In the genomic region with DNA sequence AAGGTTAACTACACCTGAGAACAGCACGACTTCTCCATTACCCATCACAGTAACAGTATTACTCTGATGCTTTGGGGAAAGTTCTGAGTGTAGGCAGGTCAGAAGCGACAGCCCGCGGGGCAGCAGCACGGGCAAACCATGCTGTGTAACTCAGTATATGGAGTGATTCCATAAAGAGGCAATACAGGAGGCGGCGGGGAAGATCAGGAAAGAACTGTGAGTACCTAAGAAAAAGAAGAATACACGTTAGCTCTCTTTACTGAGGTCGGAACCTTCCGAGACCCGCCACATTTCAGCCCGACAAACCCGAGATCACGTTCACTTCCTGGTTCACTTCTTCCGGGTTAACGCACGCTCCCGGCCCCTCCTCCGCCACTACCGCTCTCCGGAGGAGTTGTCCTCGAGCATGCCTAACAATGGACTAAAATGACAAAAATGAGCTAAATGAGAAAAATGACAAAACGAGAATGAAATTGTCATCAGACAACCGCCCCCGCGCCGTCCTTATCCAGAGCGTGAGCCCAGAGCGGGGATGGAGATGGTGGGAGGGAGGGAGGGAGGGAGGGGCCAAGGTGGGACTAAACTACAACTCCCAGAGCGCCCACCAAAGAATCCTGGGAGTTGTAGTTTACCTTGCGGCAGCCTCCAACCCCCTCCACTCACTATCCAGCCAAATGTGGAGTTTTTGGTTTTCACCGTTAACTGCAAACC, we compare ENCODE assay signal across 8 cellular contexts. TPM values are rescaled to one million over a fixed set of nuclear protein-coding genes. Genes with fewer than 3 reads are reported as not detected.
DNase-seq lines count a peak whose midpoint lies in the region; ATAC-seq and TF ChIP-seq lines count a peak whose summit lies in the region.

A gene with protein sequence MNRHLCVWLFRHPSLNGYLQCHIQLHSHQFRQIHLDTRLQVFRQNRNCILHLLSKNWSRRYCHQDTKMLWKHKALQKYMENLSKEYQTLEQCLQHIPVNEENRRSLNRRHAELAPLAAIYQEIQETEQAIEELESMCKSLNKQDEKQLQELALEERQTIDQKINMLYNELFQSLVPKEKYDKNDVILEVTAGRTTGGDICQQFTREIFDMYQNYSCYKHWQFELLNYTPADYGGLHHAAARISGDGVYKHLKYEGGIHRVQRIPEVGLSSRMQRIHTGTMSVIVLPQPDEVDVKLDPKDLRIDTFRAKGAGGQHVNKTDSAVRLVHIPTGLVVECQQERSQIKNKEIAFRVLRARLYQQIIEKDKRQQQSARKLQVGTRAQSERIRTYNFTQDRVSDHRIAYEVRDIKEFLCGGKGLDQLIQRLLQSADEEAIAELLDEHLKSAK (minus strand): TSS at position 316 of the 711 bp plus-strand sequence. CDS start 2,669 bp downstream, outside the sequence.

- peaks cover 9% of the 10 kb centered on the region for H3K79me2 ChIP-seq in DND-41 (ENCODE audit: insufficient read depth, low read length)
- no peaks in the 10 kb centered on the region for H3K79me2 ChIP-seq in fibroblast of lung (ENCODE audit: control insufficient read depth, insufficient read depth, low read length)

- H3K4me3 Mint-ChIP-seq in activated T-helper 1 cell treated with anti-CD3 and anti-CD28 coated beads, Interleukin-12 subunit alpha, Interleukin-12 subunit beta, Interleukin-2, Interleukin-4 antibody, amounts not matched to agents 30 ng/mL and 10 ng/mL and 1 ng/mL, durations not matched to agents 14 hours and 24 hours and 36 hours: peak within 1 kb of the TSS; percentile 95
- H3K4me3 Mint-ChIP-seq in natural killer cell: peak within 1 kb of the TSS; percentile 95

- ATAC-seq in DND-41 (ENCODE audit: insufficient read depth, low read depth) (peak; percentile 95), GM21825 (IDR thresholded peaks at IDR 0.05; ENCODE audit: unreplicated experiment) (peak; percentile 96), natural killer cell (peak; percentile 92 to 94 (median 93))

- H3K4me3 ChIP-seq in DND-41 (ENCODE audit: low read depth in 1 of 2, low read length in 2 of 2): peak within 1 kb of the TSS; percentile 58 to 79
- peak within 1 kb of the TSS; percentile 64 to 99 (median 95) for H3K4me3 ChIP-seq in fibroblast of lung (replicated peaks in 1 of 4; ENCODE audit: control extremely low read depth in 1 of 4, insufficient read depth in 1 of 4, low read depth in 3 of 4, low read length in 4 of 4)

- H3K36me3 ChIP-seq in DND-41 (ENCODE audit: insufficient read depth, low read length) (peaks cover 18% of the 10 kb centered on the region), KOPT-K1 (ENCODE audit: insufficient read depth, low read length) (peaks cover 28% of the 10 kb centered on the region), fibroblast of lung (ENCODE audit: control insufficient read depth, insufficient read depth, low read length) (peaks cover 2% of the 10 kb centered on the region)

- peak within 1 kb of the TSS; percentile 100 for H3K27ac Mint-ChIP-seq in activated T-helper 1 cell treated with anti-CD3 and anti-CD28 coated beads, Interleukin-12 subunit alpha, Interleukin-12 subunit beta, Interleukin-2, Interleukin-4 antibody, amounts not matched to agents 30 ng/mL and 10 ng/mL and 1 ng/mL, durations not matched to agents 14 hours and 24 hours and 36 hours
- H3K27ac Mint-ChIP-seq in natural killer cell: peak within 1 kb of the TSS; percentile 93 to 99

- TF ChIP-seq CTCF in DND-41 (IDR thresholded peaks at IDR 0.05; ENCODE audit: borderline replicate concordance, extremely low read depth, low read length, poor library complexity, severe bottlenecking): no peak
- TF ChIP-seq CTCF in fibroblast of lung (conservative IDR thresholded peaks at IDR 0.05 in 1 of 2, IDR thresholded peaks at IDR 0.05 in 1 of 2; ENCODE audit: low read depth in 1 of 2, low read length in 2 of 2): no peak
- no peak for TF ChIP-seq CTCF in natural killer cell (IDR thresholded peaks at IDR 0.05)

- peak; percentile 86 for DNase-seq in DND-41
- peak; percentile 78 for DNase-seq in RPMI7951 (ENCODE audit: low read depth)
- peak; percentile 72 for DNase-seq in activated T-helper 1 cell treated with anti-CD3 and anti-CD28 coated beads, Interleukin-12 subunit alpha, Interleukin-12 subunit beta, Interleukin-2, Interleukin-4 antibody, amounts not matched to agents 30 ng/mL and 10 ng/mL and 1 ng/mL, durations not matched to agents 14 hours and 24 hours and 36 hours (ENCODE audit: low spot score)
- peak; percentile 71 to 80 for DNase-seq in fibroblast of lung (ENCODE audit: low read depth in 2 of 2)
- peak; percentile 76 for DNase-seq in natural killer cell
- peak; percentile 84 for DNase-seq in stimulated activated naive CD4-positive, alpha-beta T cell treated with Interleukin-2 at 50 U/mL for 16 hours (lab: John Stamatoyannopoulos, UW)

- H3K27me3 Mint-ChIP-seq in activated T-helper 1 cell treated with anti-CD3 and anti-CD28 coated beads, Interleukin-12 subunit alpha, Interleukin-12 subunit beta, Interleukin-2, Interleukin-4 antibody, amounts not matched to agents 30 ng/mL and 10 ng/mL and 1 ng/mL, durations not matched to agents 14 hours and 24 hours and 36 hours (ENCODE audit: insufficient read depth): no peaks in the 10 kb centered on the region
- H3K27me3 Mint-ChIP-seq in natural killer cell (ENCODE audit: low read depth in 2 of 2): no peaks in the 10 kb centered on the region

- H4K20me1 ChIP-seq in DND-41 (ENCODE audit: insufficient read depth, low read length): no peaks in the 10 kb centered on the region
- H4K20me1 ChIP-seq in fibroblast of lung (ENCODE audit: control insufficient read depth, extremely low read depth, insufficient read depth, low read length): no peaks in the 10 kb centered on the region

- peaks cover 8% of the 10 kb centered on the region for H3K9me3 Mint-ChIP-seq in activated T-helper 1 cell treated with anti-CD3 and anti-CD28 coated beads, Interleukin-12 subunit alpha, Interleukin-12 subunit beta, Interleukin-2, Interleukin-4 antibody, amounts not matched to agents 30 ng/mL and 10 ng/mL and 1 ng/mL, durations not matched to agents 14 hours and 24 hours and 36 hours
- H3K9me3 Mint-ChIP-seq in natural killer cell: no peaks in the 10 kb centered on the region

- intact Hi-C loops in activated T-helper 1 cell treated with anti-CD3 and anti-CD28 coated beads, Interleukin-12 subunit alpha, Interleukin-12 subunit beta, Interleukin-2, Interleukin-4 antibody, amounts not matched to agents 30 ng/mL and 10 ng/mL and 1 ng/mL, durations not matched to agents 14 hours and 24 hours and 36 hours (cut with micrococcal nuclease): loop anchor here (1.0 to 2.0 kb wide), 9 partner anchors 48 to 1009 kb away; a partner anchor contains a TSS
- intact Hi-C loops in natural killer cell (cut with micrococcal nuclease): loop anchor here (1.0 to 5.0 kb wide), 4 partner anchors 49 to 203 kb away; a partner anchor contains a TSS

- H3K9ac ChIP-seq in DND-41 (ENCODE audit: low read depth, low read length): peak within 1 kb of the TSS; percentile 57
- peak within 1 kb of the TSS; percentile 70 for H3K9ac ChIP-seq in fibroblast of lung (ENCODE audit: insufficient read depth, low read length)

- H3K27me3 ChIP-seq in DND-41 (ENCODE audit: insufficient read depth, low read length, poor library complexity): no peaks in the 10 kb centered on the region
- H3K27me3 ChIP-seq in fibroblast of lung (ENCODE audit: control insufficient read depth, insufficient read depth, low read length): no peaks in the 10 kb centered on the region

- H3K36me3 Mint-ChIP-seq in activated T-helper 1 cell treated with anti-CD3 and anti-CD28 coated beads, Interleukin-12 subunit alpha, Interleukin-12 subunit beta, Interleukin-2, Interleukin-4 antibody, amounts not matched to agents 30 ng/mL and 10 ng/mL and 1 ng/mL, durations not matched to agents 14 hours and 24 hours and 36 hours (ENCODE audit: low read depth): peaks cover 13% of the 10 kb centered on the region
- peaks cover 6% of the 10 kb centered on the region for H3K36me3 Mint-ChIP-seq in natural killer cell

- peak within 1 kb of the TSS; percentile 94 for H3K27ac ChIP-seq in DND-41 (ENCODE audit: low read length)
- peak within 1 kb of the TSS; percentile 74 for H3K27ac ChIP-seq in KOPT-K1 (ENCODE audit: low read depth, low read length, poor library complexity, severe bottlenecking)
- peak within 1 kb of the TSS; percentile 76 for H3K27ac ChIP-seq in fibroblast of lung (ENCODE audit: insufficient read depth, low read length)

- peak within 1 kb of the TSS; percentile 71 for H3K4me2 ChIP-seq in DND-41 (ENCODE audit: insufficient read depth, low read length)
- H3K4me2 ChIP-seq in fibroblast of lung (ENCODE audit: extremely low read depth, insufficient read depth, low read length): peak within 1 kb of the TSS; percentile 69

- H3K4me1 ChIP-seq in DND-41 (ENCODE audit: insufficient read depth, low read length): peaks cover 24% of the 10 kb centered on the region
- no peaks in the 10 kb centered on the region for H3K4me1 ChIP-seq in fibroblast of lung (ENCODE audit: control insufficient read depth, extremely low read depth, insufficient read depth, low read length)

- peaks cover 26% of the 10 kb centered on the region for H3K9me3 ChIP-seq in DND-41 (ENCODE audit: insufficient read depth, low read length, severe bottlenecking)
- peaks cover 20% of the 10 kb centered on the region for H3K9me3 ChIP-seq in KOPT-K1 (ENCODE audit: insufficient read depth, low read length, poor library complexity, severe bottlenecking)
- no peaks in the 10 kb centered on the region for H3K9me3 ChIP-seq in fibroblast of lung (ENCODE audit: control insufficient read depth, insufficient read depth, low read depth, low read length)

- peaks cover 12% of the 10 kb centered on the region for H3K4me1 Mint-ChIP-seq in activated T-helper 1 cell treated with anti-CD3 and anti-CD28 coated beads, Interleukin-12 subunit alpha, Interleukin-12 subunit beta, Interleukin-2, Interleukin-4 antibody, amounts not matched to agents 30 ng/mL and 10 ng/mL and 1 ng/mL, durations not matched to agents 14 hours and 24 hours and 36 hours (ENCODE audit: low read depth)
- H3K4me1 Mint-ChIP-seq in natural killer cell: peaks cover 14 to 15% of the 10 kb centered on the region in 2 donors

- H2AFZ ChIP-seq in DND-41 (ENCODE audit: low read depth, low read length) (peak within 1 kb of the TSS; percentile 90), fibroblast of lung (ENCODE audit: low read length) (peak within 1 kb of the TSS; percentile 100)

RNA-seq across cellular contexts. Expression of the gene that starts here (rescaled TPM):
- 12.6 and 13.9 TPM in 2 replicates for total RNA-seq in RPMI7951 (2014; rRNA removed; shearing (Covaris generic))
- 17.5 and 20.2 TPM in 2 replicates for total RNA-seq in activated T-helper 1 cell treated with anti-CD3 and anti-CD28 coated beads, Interleukin-12 subunit alpha, Interleukin-12 subunit beta, Interleukin-2, Interleukin-4 antibody, amounts not matched to agents 30 ng/mL and 10 ng/mL and 1 ng/mL, durations not matched to agents 14 hours and 24 hours and 36 hours
- total RNA-seq in fibroblast of lung (13.4 and 17.2 TPM in 2 replicates), natural killer cell (10 to 100 TPM; 20.3 to 24.1 (median 24.0) TPM)
- 9.4 and 11.6 TPM in 2 replicates for polyA plus RNA-seq in fibroblast of lung
- polyA plus RNA-seq in fibroblast of lung (2012): 6.4 and 7.7 TPM in 2 replicates
- polyA minus RNA-seq in fibroblast of lung (ENCODE audit: low replicate concordance): 0.59 and 6.2 TPM in 2 replicates

Comparison
In these comparisons a context has a peak if more than half of its experiments do, and no peak if none do; other contexts are left out.
1. Peak in every context shown above with its lines: DNase-seq, ATAC-seq, H3K4me3 ChIP-seq and H3K27ac ChIP-seq.